ENCODE assay signal across 22 cellular contexts in the genomic region with DNA sequence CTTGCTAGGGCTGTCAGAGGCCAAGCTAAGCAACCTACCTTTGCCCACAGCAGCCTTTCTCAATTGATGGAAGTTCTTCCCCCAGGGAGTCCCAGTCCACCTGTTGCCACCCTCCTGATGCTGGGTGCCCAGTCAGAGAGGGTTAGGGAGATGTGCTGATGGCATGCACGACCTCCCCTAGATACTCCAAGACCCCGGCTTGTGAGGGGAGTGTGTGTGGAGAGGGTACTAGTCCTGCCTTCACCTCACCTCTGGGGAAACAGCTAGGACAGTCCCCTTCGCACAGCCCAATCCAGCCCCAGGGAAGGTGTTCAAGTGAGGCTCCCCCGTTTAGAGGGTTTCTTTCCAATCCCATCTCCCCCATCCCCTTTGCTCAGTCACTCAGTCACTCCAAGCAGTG. TPM values are rescaled to one million over a fixed set of nuclear protein-coding genes. Genes with fewer than 3 reads are reported as not detected.
DNase-seq lines count a peak whose midpoint lies in the region; TF ChIP-seq lines count a peak whose summit lies in the region.
"Had no signal": no experiment of that assay in that cellular context is flagged by ENCODE, and none has a peak within 500 bp of the region (broad histone marks: within the 10 kb centered on the region; RNA-seq: fewer than 3 reads in every experiment).

No MANE protein-coding gene starts in this region.

- H3K27ac Mint-ChIP-seq in nephron (peak overlapping the region in 1 of 3 experiments; percentile 6), type B pancreatic cell (peak overlapping the region; percentile 11)
- H3K27ac Mint-ChIP-seq: CD4-positive, alpha-beta memory T cell had no signal

- no peaks in the 10 kb centered on the region for H3K4me1 ChIP-seq in SJCRH30

- H3K36me3 ChIP-seq in H7 (replicated peaks; ENCODE audit: control insufficient read depth, insufficient read depth, low read length) (no peaks in the 10 kb centered on the region), SJCRH30 (no peaks in the 10 kb centered on the region)
- H3K36me3 ChIP-seq: BLaER1 had no signal

- intact Hi-C loops in cardiac septum (cut with DNase I), result loop anchor here (2.0 to 5.0 kb wide), 2 partner anchors 36 to 284 kb away; no protein-coding TSS in a partner anchor

- DNase-seq in H7 (peak; percentile 16), coronary artery (ENCODE audit: low spot score) (peak; percentile 62), type B pancreatic cell (ENCODE audit: extremely low spot score, unreplicated experiment) (no peak), cardiac septum (ENCODE audit: low spot score) (no peak), DMS114 treated with DMSO at 0.1 percent for 48 hours (lab: John Stamatoyannopoulos, UW; ENCODE audit: unreplicated experiment) (no peak), SJCRH30 (no peak)
- DNase-seq: Calu3; CD4-positive, alpha-beta memory T cell; DMS53; EL; Karpas-422; NCI-H1417 treated with DMSO at 0.1 percent for 48 hours; NCI-H187 treated with DMSO at 0.1 percent for 48 hours; NCI-H2227 treated with DMSO at 0.1 percent for 48 hours; NCI-H510A treated with DMSO at 0.1 percent for 48 hours; NCI-H774; Right ventricle myocardium superior had no signal

- H3K27ac ChIP-seq in coronary artery, result no peak overlapping the region
- H3K27ac ChIP-seq in SJCRH30, result no peak overlapping the region
- H3K27ac ChIP-seq: BLaER1 had no signal

- H3K4me3 ChIP-seq in H7 (ENCODE audit: insufficient read depth, low read depth, low read length) (no peak overlapping the region), coronary artery (no peak overlapping the region), SJCRH30 (no peak overlapping the region)
- H3K4me3 ChIP-seq: GM12878 had no signal

- TF ChIP-seq CTCF in coronary artery (IDR thresholded peaks at IDR 0.05), result no peak
- TF ChIP-seq CTCF in nephron (IDR thresholded peaks at IDR 0.05; ENCODE audit: unreplicated experiment in 3 of 3), result no peak
- no peak for TF ChIP-seq CTCF in type B pancreatic cell (conservative IDR thresholded peaks at IDR 0.05)

- H3K27me3 ChIP-seq in H7 (ENCODE audit: control insufficient read depth, insufficient read depth, low read length), result peaks cover 39% of the 10 kb centered on the region
- H3K27me3 ChIP-seq in SJCRH30, result peaks cover 3% of the 10 kb centered on the region; the same call in 1 of the 2 replicates

- no peaks in the 10 kb centered on the region for H3K9me3 Mint-ChIP-seq in nephron
- no peaks in the 10 kb centered on the region for H3K9me3 Mint-ChIP-seq in type B pancreatic cell
- H3K9me3 Mint-ChIP-seq: CD4-positive, alpha-beta memory T cell; IgD-negative memory B cell had no signal

- peaks cover 52% of the 10 kb centered on the region for H3K4me1 Mint-ChIP-seq in nephron
- H3K4me1 Mint-ChIP-seq in type B pancreatic cell (ENCODE audit: unreplicated experiment), result peaks cover 29% of the 10 kb centered on the region

- no peaks in the 10 kb centered on the region for H3K9me3 ChIP-seq in SJCRH30 (replicated peaks)
- H3K9me3 ChIP-seq: BLaER1 had no signal

- H3K36me3 Mint-ChIP-seq in nephron (ENCODE audit: low read depth), result no peaks in the 10 kb centered on the region
- H3K36me3 Mint-ChIP-seq in type B pancreatic cell, result no peaks in the 10 kb centered on the region
- H3K36me3 Mint-ChIP-seq: CD4-positive, alpha-beta memory T cell had no signal

- peaks cover 68% of the 10 kb centered on the region for H3K27me3 Mint-ChIP-seq in nephron (ENCODE audit: low read depth)
- peaks cover 61% of the 10 kb centered on the region for H3K27me3 Mint-ChIP-seq in type B pancreatic cell

- peak overlapping the region; percentile 33 to 91 (median 70) for H3K4me3 Mint-ChIP-seq in nephron
- peak overlapping the region; percentile 63 for H3K4me3 Mint-ChIP-seq in type B pancreatic cell

RNA-seq across cellular contexts. Expression of gene UNC5B, which starts 1.3 kb away (rescaled TPM):
- 34.7 and 40.2 TPM in 2 replicates for total RNA-seq in H7 (2014; rRNA removed; shearing (Covaris generic))
- total RNA-seq in type B pancreatic cell (ENCODE audit: low replicate concordance) (16.3 and 22.4 TPM in 2 replicates), cardiac septum (22.4 TPM)
- total RNA-seq in SJCRH30 (2014; rRNA removed; shearing (Covaris generic)), result 3.4 and 3.6 TPM in 2 replicates
- total RNA-seq: CD4-positive, alpha-beta memory T cell; OCI-LY7 had no signal

Comparison
In these comparisons a context has a peak if more than half of its experiments do, and no peak if none do; other contexts are left out.
1. DNase-seq: peak in H7 (single experiment) and coronary artery (single experiment); none in type B pancreatic cell (single experiment), cardiac septum (single experiment), DMS114 treated with DMSO at 0.1 percent for 48 hours (single experiment) and SJCRH30 (0 of 2).